Comparison of ENCODE assay signal across 22 cellular contexts in the genomic region with DNA sequence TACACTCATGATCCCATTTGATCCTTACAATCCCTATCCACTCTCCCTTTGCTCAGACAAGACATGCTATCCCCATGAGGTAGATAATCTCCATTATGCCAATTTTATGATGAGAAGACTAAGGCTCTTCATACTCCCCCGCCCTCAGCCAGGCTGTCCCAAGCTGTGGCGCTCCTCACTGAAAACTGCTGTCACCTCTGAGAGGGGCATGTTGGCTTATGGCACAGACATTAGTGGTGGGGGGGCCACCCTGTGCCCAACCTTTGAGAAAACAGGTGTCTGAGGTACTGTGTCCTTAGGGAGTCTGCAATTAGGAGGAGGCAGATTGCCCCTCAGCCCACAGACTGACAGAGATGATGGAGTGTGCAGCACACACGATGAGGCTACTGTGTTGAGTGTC. TPM values are rescaled to one million over a fixed set of nuclear protein-coding genes. Genes with fewer than 3 reads are reported as not detected.
DNase-seq lines count a peak whose midpoint lies in the region; ATAC-seq and TF ChIP-seq lines count a peak whose summit lies in the region.
"Had no signal": no experiment of that assay in that cellular context is flagged by ENCODE, and none has a peak within 500 bp of the region (broad histone marks: within the 10 kb centered on the region; RNA-seq: fewer than 3 reads in every experiment).

No MANE protein-coding gene starts in this region.

- POLR2A ChIA-PET in RWPE1 (lab: Yijun Ruan, JAX; ENCODE audit: low non-redundant PET): no interaction called here

- TF ChIP-seq CTCF in RWPE1 (conservative IDR thresholded peaks at IDR 0.05; ENCODE audit: low read depth): no peak

- no peaks in the 10 kb centered on the region for H3K9me3 ChIP-seq in CD4-positive, CD25-positive, alpha-beta regulatory T cell (ENCODE audit: control insufficient read depth in 2 of 2, low read length in 2 of 2)
- H3K9me3 ChIP-seq: heart left ventricle had no signal

- no peaks in the 10 kb centered on the region for H3K27me3 Mint-ChIP-seq in activated T-cell treated with anti-CD3 and anti-CD28 coated beads, Interleukin-2, amount 50 U/mL, for 72 hours (ENCODE audit: low read depth)
- H3K27me3 Mint-ChIP-seq in CD4-positive, CD25-positive, alpha-beta regulatory T cell: no peaks in the 10 kb centered on the region
- H3K27me3 Mint-ChIP-seq: brain had no signal

- no peak for ATAC-seq in activated T-cell treated with anti-CD3 and anti-CD28 coated beads, Interleukin-2, amount 50 U/mL, for 72 hours (replicated peaks in 1 of 2)
- no peak for ATAC-seq in CD4-positive, CD25-positive, alpha-beta regulatory T cell (ENCODE audit: low read depth in 2 of 2)
- ATAC-seq: heart left ventricle, left ventricle myocardium superior, PC-3 had no signal

- H3K4me1 Mint-ChIP-seq in activated T-cell treated with anti-CD3 and anti-CD28 coated beads, Interleukin-2, amount 50 U/mL, for 72 hours (ENCODE audit: low read depth): peaks cover 28% of the 10 kb centered on the region
- peaks cover 6 to 30% (median 17%) of the 10 kb centered on the region in 4 donors for H3K4me1 Mint-ChIP-seq in CD4-positive, CD25-positive, alpha-beta regulatory T cell
- H3K4me1 Mint-ChIP-seq: neural progenitor cell had no signal

- intact Hi-C loops in posterior vena cava (cut with DNase I): no loop called here

- H3K4me3 ChIP-seq in CD4-positive, CD25-positive, alpha-beta regulatory T cell (ENCODE audit: low read depth, low read length): no peak overlapping the region
- H3K4me3 ChIP-seq: coronary artery, heart left ventricle, neural progenitor cell had no signal

- H3K4me1 ChIP-seq in CD4-positive, CD25-positive, alpha-beta regulatory T cell (ENCODE audit: control insufficient read depth, insufficient read depth, low read length, poor library complexity, severe bottlenecking): peaks cover 6% of the 10 kb centered on the region
- H3K4me1 ChIP-seq: neural progenitor cell had no signal

- H3K27me3 ChIP-seq in CD4-positive, CD25-positive, alpha-beta regulatory T cell (ENCODE audit: control insufficient read depth, insufficient read depth, low read length): no peaks in the 10 kb centered on the region
- H3K27me3 ChIP-seq: heart left ventricle, neural progenitor cell had no signal

- CTCF ChIA-PET in RWPE1 (lab: Yijun Ruan, JAX): no interaction called here

- peaks cover 6 to 11% of the 10 kb centered on the region in 2 donors for H3K36me3 Mint-ChIP-seq in activated T-cell treated with anti-CD3 and anti-CD28 coated beads, Interleukin-2, amount 50 U/mL, for 72 hours (ENCODE audit: insufficient read depth in 2 of 2)
- H3K36me3 Mint-ChIP-seq in CD4-positive, CD25-positive, alpha-beta regulatory T cell: peaks cover 10% of the 10 kb centered on the region

- H3K4me3 Mint-ChIP-seq in activated T-cell treated with anti-CD3 and anti-CD28 coated beads, Interleukin-2, amount 50 U/mL, for 72 hours: peak overlapping the region in 1 of 2 donors; percentile 25
- peak overlapping the region; percentile 44 to 85 (median 72) for H3K4me3 Mint-ChIP-seq in CD4-positive, CD25-positive, alpha-beta regulatory T cell
- H3K4me3 Mint-ChIP-seq: neural progenitor cell had no signal

- DNase-seq in activated T-cell treated with anti-CD3 and anti-CD28 coated beads, Interleukin-2, amount 50 U/mL, for 72 hours: no peak
- no peak for DNase-seq in activated T-cell treated with anti-CD3 and anti-CD28 coated beads, Interleukin-2, amount 50 U/mL, for 48 hours
- no peak for DNase-seq in CD4-positive, CD25-positive, alpha-beta regulatory T cell
- DNase-seq in RWPE1 (ENCODE audit: low spot score) (no peak), posterior vena cava (ENCODE audit: low spot score) (peak; percentile 64), COLO829 (ENCODE audit: low spot score) (no peak), SKM-1 (lab: John Stamatoyannopoulos, UW; ENCODE audit: unreplicated experiment) (no peak), activated gamma-delta T cell treated with Interleukin-2 at 50 U/mL for 16 hours (no peak)
- DNase-seq: activated CD4-positive, CD25-positive, alpha-beta regulatory T cell; activated naive CD4-positive, alpha-beta T cell; Calu3; heart left ventricle; left ventricle myocardium superior; NCI-H1417 treated with DMSO at 0.1 percent for 48 hours; NCI-H82; PC-3; stimulated activated CD4-positive, alpha-beta T cell treated with anti-CD3 and anti-CD28 coated beads, Interleukin-4, amount 100 ng/mL, for 4 hours had no signal

- no peak overlapping the region for H3K27ac ChIP-seq in CD4-positive, CD25-positive, alpha-beta regulatory T cell (ENCODE audit: insufficient read depth, low read length, poor library complexity, severe bottlenecking)
- H3K27ac ChIP-seq in RWPE1: 0 out of 2 replicates have a peak overlapping the region, but pooled peaks have one; percentile 11
- H3K27ac ChIP-seq: coronary artery, heart left ventricle, neural progenitor cell had no signal

- peak overlapping the region; percentile 4 for H3K27ac Mint-ChIP-seq in activated T-cell treated with anti-CD3 and anti-CD28 coated beads, Interleukin-2, amount 50 U/mL, for 72 hours
- no peak overlapping the region for H3K27ac Mint-ChIP-seq in CD4-positive, CD25-positive, alpha-beta regulatory T cell
- H3K27ac Mint-ChIP-seq: neural progenitor cell had no signal

- peaks cover 21% of the 10 kb centered on the region for H3K36me3 ChIP-seq in CD4-positive, CD25-positive, alpha-beta regulatory T cell (ENCODE audit: control insufficient read depth, insufficient read depth, low read length)
- H3K36me3 ChIP-seq: neural progenitor cell had no signal

- H3K9me3 Mint-ChIP-seq in activated T-cell treated with anti-CD3 and anti-CD28 coated beads, Interleukin-2, amount 50 U/mL, for 72 hours: no peaks in the 10 kb centered on the region
- H3K9me3 Mint-ChIP-seq in CD4-positive, CD25-positive, alpha-beta regulatory T cell: peaks cover 0 to 2% (median 0%) of the 10 kb centered on the region in 7 donors
- H3K9me3 Mint-ChIP-seq: brain, neural progenitor cell had no signal

RNA-seq across cellular contexts. Expression of gene DDTL, which starts 2.4 kb away (rescaled TPM):
- total RNA-seq in activated T-cell treated with anti-CD3 and anti-CD28 coated beads, Interleukin-2, amount 50 U/mL, for 72 hours: 1 to 10 TPM in 1 of 2 donors, under 1 TPM in 1; 0.95 to 3.4 TPM
- total RNA-seq in CD4-positive, CD25-positive, alpha-beta regulatory T cell: 4.4 TPM
- 1 to 10 TPM; 1.2 to 3.2 (median 2.1) TPM for polyA plus RNA-seq in CD4-positive, CD25-positive, alpha-beta regulatory T cell
- total RNA-seq in posterior vena cava: 1 to 10 TPM in 1 of 2 donors, under 1 TPM in 1; 0.90 to 1.7 TPM

RNA-seq across cellular contexts. Expression of gene DDT, which starts 5.2 kb away (rescaled TPM):
- 10 to 100 TPM; 74.6 to 89.4 TPM for total RNA-seq in activated T-cell treated with anti-CD3 and anti-CD28 coated beads, Interleukin-2, amount 50 U/mL, for 72 hours
- total RNA-seq in CD4-positive, CD25-positive, alpha-beta regulatory T cell: 68.0 TPM
- polyA plus RNA-seq in CD4-positive, CD25-positive, alpha-beta regulatory T cell: 100 to 1,000 TPM; 117 to 142 (median 132) TPM
- 10 to 100 TPM; 48.5 to 50.3 TPM for total RNA-seq in posterior vena cava

RNA-seq across cellular contexts. Expression of gene GSTT2B, which starts 8.1 kb away (rescaled TPM):
- total RNA-seq in activated T-cell treated with anti-CD3 and anti-CD28 coated beads, Interleukin-2, amount 50 U/mL, for 72 hours: under 1 TPM in 1 of 2 donors, not detected in 1; 0.46 TPM
- not detected for total RNA-seq in CD4-positive, CD25-positive, alpha-beta regulatory T cell
- polyA plus RNA-seq in CD4-positive, CD25-positive, alpha-beta regulatory T cell: not detected
- total RNA-seq in posterior vena cava: 10 to 100 TPM in 1 of 2 donors, 1 to 10 TPM in 1; 5.6 to 13.1 TPM

RNA-seq across cellular contexts. Expression of gene GSTT2, which starts 10.9 kb away (rescaled TPM):
- total RNA-seq in activated T-cell treated with anti-CD3 and anti-CD28 coated beads, Interleukin-2, amount 50 U/mL, for 72 hours: not detected
- not detected for total RNA-seq in CD4-positive, CD25-positive, alpha-beta regulatory T cell
- not detected for polyA plus RNA-seq in CD4-positive, CD25-positive, alpha-beta regulatory T cell
- total RNA-seq in posterior vena cava: 1 to 10 TPM; 1.2 to 3.9 TPM
- total RNA-seq: PC-3 had no signal

RNA-seq across cellular contexts. Expression of gene GSTT4, which starts 36.2 kb away (rescaled TPM):
- total RNA-seq in activated T-cell treated with anti-CD3 and anti-CD28 coated beads, Interleukin-2, amount 50 U/mL, for 72 hours: not detected
- total RNA-seq in CD4-positive, CD25-positive, alpha-beta regulatory T cell: not detected
- not detected for polyA plus RNA-seq in CD4-positive, CD25-positive, alpha-beta regulatory T cell
- total RNA-seq in posterior vena cava: not detected
- total RNA-seq: Calu3, heart left ventricle, left ventricle myocardium superior, M059J, PC-3 had no signal
- polyA plus RNA-seq: AG04450, heart left ventricle had no signal
